8 cellular contexts compared by ENCODE assay signal in the genomic region with DNA sequence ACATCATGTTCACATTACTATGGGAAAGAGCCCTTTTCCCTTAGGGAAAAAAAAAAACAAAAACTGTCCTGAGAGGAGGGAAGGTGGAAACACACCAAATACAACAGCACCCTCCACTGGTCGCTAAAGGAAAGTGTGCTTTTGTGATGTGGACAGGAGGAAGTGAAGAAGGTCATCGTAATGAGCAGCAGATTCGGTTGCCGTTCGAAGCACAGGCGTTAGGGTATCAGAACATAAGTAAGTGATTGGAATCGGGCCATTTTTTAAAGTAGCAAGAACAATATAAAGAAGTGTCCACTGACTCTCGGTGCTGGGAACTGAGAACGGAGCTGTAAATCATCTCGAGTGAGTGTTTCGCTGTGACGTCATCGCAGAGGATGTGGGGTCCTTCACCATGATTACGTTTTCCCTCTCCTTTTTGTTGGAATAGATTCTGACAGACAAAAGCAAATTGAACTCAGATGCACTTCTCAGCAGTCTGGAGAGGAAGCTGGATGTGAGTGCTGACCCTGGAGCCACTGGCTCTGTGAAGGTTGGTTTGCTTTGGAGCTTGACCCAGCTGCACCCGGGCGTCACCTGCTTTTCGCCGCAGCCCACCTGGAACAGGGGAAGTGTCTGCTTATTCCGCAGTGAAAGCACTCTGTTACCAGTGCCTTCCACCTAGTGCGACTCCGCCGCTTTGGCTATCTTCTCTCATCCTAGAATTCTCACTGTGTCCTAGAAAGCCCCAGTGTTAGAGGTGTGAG.
DNase-seq lines count a peak whose midpoint lies in the region; ATAC-seq, FAIRE-seq and TF ChIP-seq lines count a peak whose summit lies in the region.

No MANE protein-coding gene starts in this region.

- peaks cover 21% of the 10 kb centered on the region for H3K4me1 Mint-ChIP-seq in nephron

- peak; percentile 33 for FAIRE-seq in TTC549 (lab: Jason Lieb, UNC)

- H3K4me3 ChIP-seq in GM12865 (ENCODE audit: low read depth, low read length) (no peak overlapping the region), fibroblast of mammary gland (ENCODE audit: control insufficient read depth, low read depth, low read length) (peak overlapping the region; percentile 41)

- no peaks in the 10 kb centered on the region for H3K9me3 Mint-ChIP-seq in nephron

- H3K4me3 Mint-ChIP-seq in nephron = peak overlapping the region; percentile 62 to 69 (median 68)

- peak; percentile 78 for DNase-seq in AG09319 (ENCODE audit: extremely low read depth, low read depth)
- DNase-seq in GM12865 (ENCODE audit: low read depth) = peak; percentile 49
- peak; percentile 53 for DNase-seq in NCI-H1694 treated with DMSO at 0.1 percent for 48 hours (lab: John Stamatoyannopoulos, UW)
- peak; percentile 89 for DNase-seq in fibroblast of mammary gland (ENCODE audit: low read depth)

- peaks cover 7% of the 10 kb centered on the region for H3K36me3 Mint-ChIP-seq in nephron (ENCODE audit: low read depth)

- peaks cover 21% of the 10 kb centered on the region for H3K27me3 Mint-ChIP-seq in nephron (ENCODE audit: low read depth)

- ATAC-seq in GM21367 (IDR thresholded peaks at IDR 0.05; ENCODE audit: unreplicated experiment) (no peak), HG02973 (IDR thresholded peaks at IDR 0.05; ENCODE audit: unreplicated experiment) (no peak)

- H3K27ac Mint-ChIP-seq in nephron = peak overlapping the region; percentile 44 to 68 (median 64)

- TF ChIP-seq CTCF in AG09319 (IDR thresholded peaks at IDR 0.05; ENCODE audit: low read depth, low read length) (peak; percentile 83), GM12865 (IDR thresholded peaks at IDR 0.05; ENCODE audit: insufficient read depth, low read depth, low read length, missing control alignments) (peak; percentile 49), fibroblast of mammary gland (conservative IDR thresholded peaks at IDR 0.05; ENCODE audit: control insufficient read depth, insufficient read depth, low read depth, low read length) (peak; percentile 91), nephron (IDR thresholded peaks at IDR 0.05; ENCODE audit: unreplicated experiment in 3 of 3) (peak; percentile 61 to 80 (median 72))
